16 cellular contexts compared by ENCODE assay signal in the genomic region with DNA sequence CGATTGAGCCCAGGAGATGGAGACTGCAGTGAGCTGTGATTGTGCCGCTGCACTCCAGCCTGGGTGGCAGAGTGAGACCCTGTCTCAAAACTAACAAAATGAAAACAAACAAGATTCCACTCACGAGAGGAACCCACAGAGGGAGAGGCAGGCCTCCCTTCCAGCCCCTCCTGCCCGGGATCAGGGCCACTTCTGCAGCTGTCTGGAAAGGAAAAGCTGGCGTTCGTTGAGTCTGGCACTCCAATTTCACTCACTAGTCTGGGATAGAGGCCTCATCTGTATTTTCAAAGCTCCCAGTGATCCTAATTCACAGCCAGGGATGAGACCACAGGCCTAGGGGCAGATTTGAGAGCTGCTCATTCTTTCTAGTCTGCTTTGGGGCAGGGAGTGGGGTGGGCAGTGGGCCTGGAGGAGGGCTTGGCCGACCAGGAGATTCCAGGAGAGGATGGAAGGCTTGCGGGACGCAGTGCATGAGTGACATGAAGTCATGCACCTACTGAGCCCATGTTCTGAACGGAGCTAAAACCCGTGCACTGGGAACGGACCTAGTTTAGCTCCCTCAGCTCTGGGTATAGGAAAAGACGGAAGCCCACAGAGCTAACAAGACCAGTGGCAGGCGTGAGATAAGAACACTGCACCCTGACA.
"Had no signal": no experiment of that assay in that cellular context is flagged by ENCODE, and none has a peak within 500 bp of the region (broad histone marks: within the 10 kb centered on the region; RNA-seq: fewer than 3 reads in every experiment).

No MANE protein-coding gene starts in this region.

- H3K4me1 ChIP-seq: parathyroid adenoma had no signal

- H3K9ac ChIP-seq: parathyroid adenoma had no signal

- H2AFZ ChIP-seq: hepatocyte, parathyroid adenoma had no signal

- H3K9me3 Mint-ChIP-seq: naive B cell; T-helper 1 cell treated with Interleukin-12 subunit alpha and Interleukin-12 subunit beta and Interleukin-4 antibody, amounts not matched to agents 30 μg/mL and 1 μg/mL, for 36 hours had no signal

- H3K27me3 Mint-ChIP-seq: naive B cell had no signal

- H3K4me3 ChIP-seq: hepatocyte, skin epidermis, transverse colon had no signal

- H3K27ac ChIP-seq: hepatocyte, parathyroid adenoma, skin epidermis, transverse colon, WERI-Rb-1 had no signal

- H3K9me3 ChIP-seq: transverse colon had no signal

- H3K79me2 ChIP-seq: hepatocyte, parathyroid adenoma had no signal

- DNase-seq: activated CD4-positive, alpha-beta T cell treated with anti-CD3 and anti-CD28 coated beads for 48 hours; activated CD8-positive, alpha-beta memory T cell treated with anti-CD3 and anti-CD28 coated beads for 24 hours; activated naive CD4-positive, alpha-beta T cell treated with Interleukin-2 at 50 U/mL for 16 hours; activated T-cell treated with anti-CD3 and anti-CD28 coated beads for 4 hours; islet precursor cell; naive B cell; retina; stimulated activated CD4-positive, alpha-beta T cell treated with anti-CD3 and anti-CD28 coated beads, Interleukin-4, amount 100 ng/mL, for 24 hours; stimulated activated naive CD8-positive, alpha-beta T cell treated with anti-CD3 and anti-CD28 coated beads, Interleukin-15, Interleukin-2, amounts not matched to agents 100 U/mL and 50 U/mL, for 24 hours; transverse colon; WERI-Rb-1 had no signal

- ATAC-seq: left lobe of liver; stimulated activated naive CD8-positive, alpha-beta T cell treated with anti-CD3 and anti-CD28 coated beads, Interleukin-15, Interleukin-2, amounts not matched to agents 100 U/mL and 50 U/mL, for 24 hours had no signal

- H3K27me3 ChIP-seq: hepatocyte, transverse colon had no signal

- H3K36me3 ChIP-seq: transverse colon, WERI-Rb-1 had no signal

- H3K4me2 ChIP-seq: hepatocyte had no signal

- H3K4me3 Mint-ChIP-seq: T-helper 1 cell treated with Interleukin-12 subunit alpha and Interleukin-12 subunit beta and Interleukin-4 antibody, amounts not matched to agents 30 μg/mL and 1 μg/mL, for 36 hours had no signal
